In genomic region chr16:49931931-49932330, GRCh38 we compare ENCODE assay signal across 17 cellular contexts.
DNase-seq lines count a peak whose midpoint lies in the region; ATAC-seq and TF ChIP-seq lines count a peak whose summit lies in the region.
"Had no signal": no experiment of that assay in that cellular context is flagged by ENCODE, and none has a peak within 500 bp of the region (broad histone marks: within the 10 kb centered on the region; RNA-seq: fewer than 3 reads in every experiment).

No MANE protein-coding gene starts in this region.

- H3K27ac Mint-ChIP-seq in nephron, result peak overlapping the region; percentile 9 to 70 (median 54)

- no peak overlapping the region for H3K27ac ChIP-seq in sigmoid colon
- H3K27ac ChIP-seq: PC-9 had no signal

- peaks cover 0 to 11% (median 5%) of the 10 kb centered on the region in 4 donors for H3K4me1 ChIP-seq in sigmoid colon

- H3K4me3 Mint-ChIP-seq in nephron, result no peak overlapping the region

- H3K27me3 Mint-ChIP-seq in nephron (ENCODE audit: low read depth), result peaks cover 20% of the 10 kb centered on the region

- H3K4me1 Mint-ChIP-seq in nephron, result peaks cover 32% of the 10 kb centered on the region

- peak; percentile 36 for DNase-seq in cardiac septum (ENCODE audit: low spot score)
- DNase-seq in Right ventricle myocardium superior, result no peak
- DNase-seq in sigmoid colon, result peak; percentile 39
- DNase-seq in cerebellum (ENCODE audit: low spot score), result no peak
- no peak for DNase-seq in activated CD4-positive, alpha-beta T cell treated with anti-CD3 and anti-CD28 coated beads, Interleukin-2, amount 50 U/mL, for 48 hours
- DNase-seq: DMS153, DND-41, Kasumi-1, NCI-H1105, NCI-H2029 treated with DMSO at 0.1 percent for 48 hours, NCI-H446 treated with DMSO at 0.1 percent for 48 hours, NCI-H526 treated with DMSO at 0.1 percent for 48 hours, PC-9, SHP77 had no signal

- TF ChIP-seq POLR2A in sigmoid colon (IDR thresholded peaks at IDR 0.05), result no peak

- H3K9me3 Mint-ChIP-seq in nephron, result peaks cover 2% of the 10 kb centered on the region

- H3K9me3 ChIP-seq in sigmoid colon, result no peaks in the 10 kb centered on the region

- WGBS in sigmoid colon, 2 donors, result 92 to 96% methylated on average over 10 of the region's 10 CpGs

- no peaks in the 10 kb centered on the region for H3K27me3 ChIP-seq in sigmoid colon

- no peak overlapping the region for H3K4me3 ChIP-seq in sigmoid colon
- H3K4me3 ChIP-seq: K562, PC-9 had no signal

- TF ChIP-seq CTCF in nephron (IDR thresholded peaks at IDR 0.05; ENCODE audit: unreplicated experiment in 3 of 3) (no peak), sigmoid colon (IDR thresholded peaks at IDR 0.05) (no peak)

- ATAC-seq in Right ventricle myocardium superior (ENCODE audit: poor library complexity) (no peak), GM18867 (IDR thresholded peaks at IDR 0.05; ENCODE audit: unreplicated experiment) (no peak)
- ATAC-seq: K562 had no signal

- no peaks in the 10 kb centered on the region for H3K36me3 Mint-ChIP-seq in nephron (ENCODE audit: low read depth)

- no peak for TF ChIP-seq EP300 in sigmoid colon (IDR thresholded peaks at IDR 0.05)

- intact Hi-C loops in cardiac septum (cut with DNase I), result no loop called here
- intact Hi-C loops in Right ventricle myocardium superior (cut with DNase I), result no loop called here
- intact Hi-C loops in sigmoid colon (cut with DNase I), result no loop called here

- no peaks in the 10 kb centered on the region for H3K36me3 ChIP-seq in sigmoid colon

Comparison
In these comparisons a context has a peak if more than half of its experiments do, and no peak if none do; other contexts are left out.
1. DNase-seq: peak in cardiac septum (single experiment) and sigmoid colon (single experiment); none in Right ventricle myocardium superior (single experiment), cerebellum (single experiment) and activated CD4-positive, alpha-beta T cell treated with anti-CD3 and anti-CD28 coated beads, Interleukin-2, amount 50 U/mL, for 48 hours (0 of 2).